ENCODE assay signal across 13 cellular contexts in genomic region chr1:166484871-166485270, GRCh38.
A peak's percentile ranks its signal among the peaks of the same experiment; 100 is the strongest.
DNase-seq lines count a peak whose midpoint lies in the region; ATAC-seq and TF ChIP-seq lines count a peak whose summit lies in the region.
"Had no signal": no experiment of that assay in that cellular context is flagged by ENCODE, and none has a peak within 500 bp of the region (broad histone marks: within the 10 kb centered on the region; RNA-seq: fewer than 3 reads in every experiment).

No MANE protein-coding gene starts in this region.

- no peaks in the 10 kb centered on the region for H4K20me1 ChIP-seq in SK-N-SH (ENCODE audit: insufficient read depth)
- H4K20me1 ChIP-seq: BLaER1 had no signal

- H3K79me2 ChIP-seq in SK-N-SH (ENCODE audit: insufficient read depth): no peaks in the 10 kb centered on the region

- no peaks in the 10 kb centered on the region for H3K9me2 ChIP-seq in SK-N-SH

- H3K27me3 ChIP-seq in SK-N-SH (ENCODE audit: insufficient read depth): no peaks in the 10 kb centered on the region
- H3K27me3 ChIP-seq: BLaER1 had no signal

- TF ChIP-seq EP300 in SK-N-SH (IDR thresholded peaks at IDR 0.05; ENCODE audit: borderline replicate concordance in 1 of 2, low read depth in 1 of 2, low read length in 1 of 2): no peak

- WGBS in SK-N-SH (ENCODE audit: low lambda C conversion rate): 7% methylated on average over 6 of the region's 6 CpGs

- no peak for TF ChIP-seq RAD21 in SK-N-SH (IDR thresholded peaks at IDR 0.05; ENCODE audit: low read length)

- H3K4me1 ChIP-seq in SK-N-SH (ENCODE audit: control insufficient read depth in 1 of 2, insufficient read depth in 2 of 2, low read depth in 1 of 2, low read length in 1 of 2): no peaks in the 10 kb centered on the region

- H3K9me3 ChIP-seq in SK-N-SH: no peaks in the 10 kb centered on the region
- H3K9me3 ChIP-seq: BLaER1 had no signal

- H3K27ac ChIP-seq in SK-N-SH (ENCODE audit: low read depth in 2 of 2, low read length in 1 of 2): no peak overlapping the region
- H3K27ac ChIP-seq: BLaER1 had no signal

- no peak overlapping the region; the same call in 1 of the 2 replicates for H2AFZ ChIP-seq in SK-N-SH (ENCODE audit: low read depth)

- 0 out of 2 replicates have a peak overlapping the region, but pooled peaks have one; percentile 34 for H3K4me2 ChIP-seq in SK-N-SH
- H3K4me2 ChIP-seq: BLaER1 had no signal

- DNase-seq in SK-N-SH (no peak), NCI-H526 treated with DMSO at 0.1 percent for 48 hours (lab: John Stamatoyannopoulos, UW) (peak; percentile 69), NCI-H1417 treated with DMSO at 0.1 percent for 48 hours (lab: John Stamatoyannopoulos, UW) (no peak), NCI-H2171 treated with DMSO at 0.1 percent for 48 hours (lab: John Stamatoyannopoulos, UW) (no peak)
- DNase-seq: 8988T; CD4-positive, alpha-beta memory T cell; DMS79 treated with DMSO at 0.1 percent for 48 hours; GF-D8; H9 had no signal

- TF ChIP-seq CTCF in SK-N-SH (IDR thresholded peaks at IDR 0.05): no peak

- CTCF ChIA-PET in SK-N-SH (lab: Yijun Ruan, JAX): interaction anchor here (0.9 kb wide), 1 partner anchor 51 kb away, joined by 3 read pairs; no protein-coding TSS in a partner anchor

- H3F3A ChIP-seq in SK-N-SH (replicated peaks; ENCODE audit: insufficient read depth): no peaks in the 10 kb centered on the region

- no peak for ATAC-seq in SK-N-SH treated with all-trans-retinoic acid at 6 μM for 48 hours
- ATAC-seq in esophagus mucosa: peak; percentile 30
- no peak for ATAC-seq in activated CD4-positive, CD25-positive, alpha-beta regulatory T cell treated with anti-CD3 and anti-CD28 coated beads, Interleukin-2, amount 50 U/mL, for 24 hours

- H3K4me3 ChIP-seq in SK-N-SH (ENCODE audit: low read depth in 2 of 2, low read length in 1 of 2): no peak overlapping the region
- H3K4me3 ChIP-seq: BLaER1 had no signal

- H3K36me3 ChIP-seq in SK-N-SH (replicated peaks in 1 of 2; ENCODE audit: control insufficient read depth in 1 of 2, insufficient read depth in 2 of 2, low read length in 1 of 2): no peaks in the 10 kb centered on the region
- H3K36me3 ChIP-seq: BLaER1 had no signal

- H3K9ac ChIP-seq in SK-N-SH: no peak overlapping the region
- H3K9ac ChIP-seq: BLaER1 had no signal

- POLR2A ChIA-PET in SK-N-SH (lab: Yijun Ruan, JAX): no interaction called here

TF ChIP-seq in SK-N-SH, 30 proteins besides CTCF, POLR2A, EP300 and RAD21 (continues in another document):
- TF ChIP-seq NRF1 (IDR thresholded peaks at IDR 0.05; ENCODE audit: low read depth, low read length): no peak
- no peak for TF ChIP-seq ZBTB33 (IDR thresholded peaks at IDR 0.05; ENCODE audit: borderline replicate concordance, low read depth)
- no peak for TF ChIP-seq TCF12 (IDR thresholded peaks at IDR 0.05)
- no peak for TF ChIP-seq CHD2 (IDR thresholded peaks at IDR 0.05; ENCODE audit: low read length, partially characterized antibody)
- no peak for TF ChIP-seq GATA2 (CRISPR knock-in tag; IDR thresholded peaks at IDR 0.05)
- TF ChIP-seq GABPA (IDR thresholded peaks at IDR 0.05; ENCODE audit: low read depth): no peak
- no peak for TF ChIP-seq FOXM1 (IDR thresholded peaks at IDR 0.05; ENCODE audit: low read depth)
- no peak for TF ChIP-seq USF1 (IDR thresholded peaks at IDR 0.05; ENCODE audit: borderline replicate concordance, low read depth)
- TF ChIP-seq SMC3 (IDR thresholded peaks at IDR 0.05; ENCODE audit: low read depth, low read length): no peak

TF ChIP-seq in SK-N-SH treated with all-trans-retinoic acid at 6 μM for 48 hours, 23 proteins besides CTCF, POLR2A, EP300 and RAD21:
- TF ChIP-seq SNAI2 (CRISPR knock-in tag; IDR thresholded peaks at IDR 0.05) (no peak), PPARA (CRISPR knock-in tag; IDR thresholded peaks at IDR 0.05; ENCODE audit: borderline replicate concordance) (no peak), POU6F1 (CRISPR knock-in tag; IDR thresholded peaks at IDR 0.05; ENCODE audit: borderline replicate concordance, low read depth) (no peak), TOX (CRISPR knock-in tag; IDR thresholded peaks at IDR 0.05; ENCODE audit: borderline replicate concordance) (no peak)
TF ChIP-seq in SK-N-SH treated with all-trans-retinoic acid at 6 μM for 48 hours: peak in this region for 0.
